ENCODE assay signal across 1 cellular context in the genomic region with DNA sequence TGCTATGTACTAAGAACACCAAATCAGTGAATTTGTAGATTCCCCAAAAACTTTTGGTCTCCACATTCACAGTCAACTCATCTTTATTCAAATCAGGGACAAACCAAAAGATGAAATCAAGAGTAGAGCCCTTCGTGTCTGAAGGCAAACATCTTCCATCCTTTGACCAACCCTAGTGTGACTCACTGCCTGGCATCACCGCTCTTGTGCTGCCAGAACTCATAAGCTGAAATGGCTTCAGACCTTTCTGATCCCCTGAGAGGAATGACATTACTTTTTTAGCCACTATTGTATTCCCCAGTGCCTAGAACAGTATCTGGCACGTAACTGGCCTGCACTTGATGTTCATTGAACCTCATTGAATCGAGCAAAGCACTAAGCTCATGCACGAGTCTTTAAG.
TF ChIP-seq lines count a peak whose summit lies in the region.

No MANE protein-coding gene starts in this region.

TF ChIP-seq in GM23338, 12 proteins besides CTCF, POLR2A, EP300 and RAD21 (continued from another document):
- TF ChIP-seq, protein P1, sequence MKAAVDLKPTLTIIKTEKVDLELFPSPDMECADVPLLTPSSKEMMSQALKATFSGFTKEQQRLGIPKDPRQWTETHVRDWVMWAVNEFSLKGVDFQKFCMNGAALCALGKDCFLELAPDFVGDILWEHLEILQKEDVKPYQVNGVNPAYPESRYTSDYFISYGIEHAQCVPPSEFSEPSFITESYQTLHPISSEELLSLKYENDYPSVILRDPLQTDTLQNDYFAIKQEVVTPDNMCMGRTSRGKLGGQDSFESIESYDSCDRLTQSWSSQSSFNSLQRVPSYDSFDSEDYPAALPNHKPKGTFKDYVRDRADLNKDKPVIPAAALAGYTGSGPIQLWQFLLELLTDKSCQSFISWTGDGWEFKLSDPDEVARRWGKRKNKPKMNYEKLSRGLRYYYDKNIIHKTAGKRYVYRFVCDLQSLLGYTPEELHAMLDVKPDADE (IDR thresholded peaks at IDR 0.05): no peak
- TF ChIP-seq STAT1 (IDR thresholded peaks at IDR 0.05; ENCODE audit: unreplicated experiment) (no peak), JUNB (IDR thresholded peaks at IDR 0.05; ENCODE audit: unreplicated experiment) (no peak), ZNF114 (CRISPR knock-in tag; IDR thresholded peaks at IDR 0.05) (no peak), CREB1 (CRISPR knock-in tag; IDR thresholded peaks at IDR 0.05; ENCODE audit: low read depth) (no peak), POLR2AphosphoS5 (IDR thresholded peaks at IDR 0.05; ENCODE audit: low read depth) (no peak)
- TF ChIP-seq, protein P2, sequence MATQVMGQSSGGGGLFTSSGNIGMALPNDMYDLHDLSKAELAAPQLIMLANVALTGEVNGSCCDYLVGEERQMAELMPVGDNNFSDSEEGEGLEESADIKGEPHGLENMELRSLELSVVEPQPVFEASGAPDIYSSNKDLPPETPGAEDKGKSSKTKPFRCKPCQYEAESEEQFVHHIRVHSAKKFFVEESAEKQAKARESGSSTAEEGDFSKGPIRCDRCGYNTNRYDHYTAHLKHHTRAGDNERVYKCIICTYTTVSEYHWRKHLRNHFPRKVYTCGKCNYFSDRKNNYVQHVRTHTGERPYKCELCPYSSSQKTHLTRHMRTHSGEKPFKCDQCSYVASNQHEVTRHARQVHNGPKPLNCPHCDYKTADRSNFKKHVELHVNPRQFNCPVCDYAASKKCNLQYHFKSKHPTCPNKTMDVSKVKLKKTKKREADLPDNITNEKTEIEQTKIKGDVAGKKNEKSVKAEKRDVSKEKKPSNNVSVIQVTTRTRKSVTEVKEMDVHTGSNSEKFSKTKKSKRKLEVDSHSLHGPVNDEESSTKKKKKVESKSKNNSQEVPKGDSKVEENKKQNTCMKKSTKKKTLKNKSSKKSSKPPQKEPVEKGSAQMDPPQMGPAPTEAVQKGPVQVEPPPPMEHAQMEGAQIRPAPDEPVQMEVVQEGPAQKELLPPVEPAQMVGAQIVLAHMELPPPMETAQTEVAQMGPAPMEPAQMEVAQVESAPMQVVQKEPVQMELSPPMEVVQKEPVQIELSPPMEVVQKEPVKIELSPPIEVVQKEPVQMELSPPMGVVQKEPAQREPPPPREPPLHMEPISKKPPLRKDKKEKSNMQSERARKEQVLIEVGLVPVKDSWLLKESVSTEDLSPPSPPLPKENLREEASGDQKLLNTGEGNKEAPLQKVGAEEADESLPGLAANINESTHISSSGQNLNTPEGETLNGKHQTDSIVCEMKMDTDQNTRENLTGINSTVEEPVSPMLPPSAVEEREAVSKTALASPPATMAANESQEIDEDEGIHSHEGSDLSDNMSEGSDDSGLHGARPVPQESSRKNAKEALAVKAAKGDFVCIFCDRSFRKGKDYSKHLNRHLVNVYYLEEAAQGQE (IDR thresholded peaks at IDR 0.05; ENCODE audit: unreplicated experiment): no peak
